Comparison of ENCODE assay signal across 1 cellular context in genomic region chr17:32488177-32488542, GRCh38.
TF ChIP-seq lines count a peak whose summit lies in the region.

No MANE protein-coding gene starts in this region.

TF ChIP-seq in HepG2, 621 proteins besides CTCF, POLR2A, EP300 and RAD21:
- TF ChIP-seq HNRNPL (IDR thresholded peaks at IDR 0.05; ENCODE audit: low read depth, low read length) (no peak), TEF (CRISPR knock-in tag; IDR thresholded peaks at IDR 0.05) (no peak), ZSCAN9 (CRISPR knock-in tag; IDR thresholded peaks at IDR 0.05; ENCODE audit: borderline replicate concordance) (no peak), EZH2 (conservative IDR thresholded peaks at IDR 0.05; ENCODE audit: low read depth, low read length) (no peak)
